25 cellular contexts compared by ENCODE assay signal in genomic region chr7:111262293-111263116, GRCh38.
"Had no signal": no experiment of that assay in that cellular context is flagged by ENCODE, and none has a peak within 500 bp of the region (broad histone marks: within the 10 kb centered on the region; RNA-seq: fewer than 3 reads in every experiment).

No MANE protein-coding gene starts in this region.

- H3K9me3 ChIP-seq: esophagus squamous epithelium, left lung, lower lobe of right lung, right atrium auricular region, tibial nerve had no signal

- H3K9me3 Mint-ChIP-seq: activated CD4-positive, alpha-beta memory T cell treated with anti-CD3 and anti-CD28 coated beads, Interleukin-2, amount 10 ng/mL, durations not matched to agents 7 days and 5 days; activated naive CD4-positive, alpha-beta T cell treated with anti-CD3 and anti-CD28 coated beads, Interleukin-2, amount 50 U/mL, for 24 hours; activated naive CD8-positive, alpha-beta T cell treated with anti-CD3 and anti-CD28 coated beads, Interleukin-2, amount 50 U/mL, for 24 hours; activated T-cell treated with anti-CD3 and anti-CD28 coated beads, Interleukin-2, amount 50 U/mL, for 4 hours; activated T-helper 2 cell treated with anti-CD3 and anti-CD28 coated beads, Interferon-gamma antibody, Interleukin-2, Interleukin-4, amounts not matched to agents 10 μg/mL and 5 μg/mL and 100 μg/mL, durations not matched to agents 14 hours and 24 hours and 36 hours; neural progenitor cell; stimulated activated naive B cell treated with anti-CD40 and anti-IgM and Interleukin-4, amounts not matched to agents 10 μg/mL and 1 μg/mL and 100 μg/mL, for 72 hours had no signal

- H3K4me1 ChIP-seq: esophagus squamous epithelium, neural progenitor cell had no signal

- H3K36me3 ChIP-seq: esophagus squamous epithelium, left lung, lower lobe of right lung, neural progenitor cell, right atrium auricular region, tibial nerve, WERI-Rb-1 had no signal

- H3K36me3 Mint-ChIP-seq: natural killer cell, neural progenitor cell had no signal

- H3K4me2 ChIP-seq: neural progenitor cell had no signal

- H3K27me3 Mint-ChIP-seq: activated CD4-positive, alpha-beta memory T cell treated with anti-CD3 and anti-CD28 coated beads, Interleukin-2, amount 10 ng/mL, durations not matched to agents 7 days and 5 days; activated naive CD4-positive, alpha-beta T cell treated with anti-CD3 and anti-CD28 coated beads, Interleukin-2, amount 50 U/mL, for 24 hours; activated naive CD8-positive, alpha-beta T cell treated with anti-CD3 and anti-CD28 coated beads, Interleukin-2, amount 50 U/mL, for 24 hours; stimulated activated naive B cell treated with anti-CD40 and anti-IgM and Interleukin-4, amounts not matched to agents 10 μg/mL and 1 μg/mL and 100 μg/mL, for 72 hours had no signal

- H3K27ac Mint-ChIP-seq: activated CD4-positive, alpha-beta memory T cell treated with anti-CD3 and anti-CD28 coated beads, Interleukin-2, amount 10 ng/mL, durations not matched to agents 7 days and 5 days; activated naive CD4-positive, alpha-beta T cell treated with anti-CD3 and anti-CD28 coated beads, Interleukin-2, amount 50 U/mL, for 24 hours; activated naive CD8-positive, alpha-beta T cell treated with anti-CD3 and anti-CD28 coated beads, Interleukin-2, amount 50 U/mL, for 24 hours; activated T-helper 2 cell treated with anti-CD3 and anti-CD28 coated beads, Interferon-gamma antibody, Interleukin-2, Interleukin-4, amounts not matched to agents 10 μg/mL and 5 μg/mL and 100 μg/mL, durations not matched to agents 14 hours and 24 hours and 36 hours; natural killer cell; neural progenitor cell; stimulated activated naive B cell treated with anti-CD40 and anti-IgM and Interleukin-4, amounts not matched to agents 10 μg/mL and 1 μg/mL and 100 μg/mL, for 72 hours had no signal

- DNase-seq: activated CD4-positive, alpha-beta memory T cell treated with anti-CD3 and anti-CD28 coated beads, Interleukin-2, amount 10 ng/mL, durations not matched to agents 7 days and 5 days; activated CD4-positive, alpha-beta T cell treated with anti-CD3 and anti-CD28 coated beads for 48 hours; activated CD8-positive, alpha-beta memory T cell treated with anti-CD3 and anti-CD28 coated beads, Interleukin-2, amount 50 U/mL, for 48 hours; activated naive CD8-positive, alpha-beta T cell treated with anti-CD3 and anti-CD28 coated beads, Interleukin-2, amount 50 U/mL, for 24 hours; activated T-cell treated with anti-CD3 and anti-CD28 coated beads, Interleukin-2, amount 50 U/mL, for 4 hours; dermis blood vessel endothelial cell; effector CD8-positive, alpha-beta T cell; esophagus squamous epithelium; left lung; lower lobe of right lung; mesenchymal stem cell; natural killer cell; occipital lobe; stimulated activated CD4-positive, alpha-beta T cell treated with anti-CD3 and anti-CD28 coated beads, Interleukin-15, amount 100 ng/mL, for 24 hours; stimulated activated CD4-positive, alpha-beta T cell treated with anti-CD3 and anti-CD28 coated beads, Interleukin-2, amount 100 ng/mL, for 24 hours; stimulated activated naive B cell treated with anti-CD40 and anti-IgM and Interleukin-4, amounts not matched to agents 10 μg/mL and 1 μg/mL and 100 μg/mL, for 72 hours; T-helper 9 cell; WERI-Rb-1 had no signal

- H3K4me3 ChIP-seq: esophagus squamous epithelium, left lung, lower lobe of right lung, neural progenitor cell, right atrium auricular region, tibial nerve had no signal

- H3K9ac ChIP-seq: neural progenitor cell had no signal

- H3K4me3 Mint-ChIP-seq: activated CD4-positive, alpha-beta memory T cell treated with anti-CD3 and anti-CD28 coated beads, Interleukin-2, amount 10 ng/mL, durations not matched to agents 7 days and 5 days; activated naive CD4-positive, alpha-beta T cell treated with anti-CD3 and anti-CD28 coated beads, Interleukin-2, amount 50 U/mL, for 24 hours; activated naive CD8-positive, alpha-beta T cell treated with anti-CD3 and anti-CD28 coated beads, Interleukin-2, amount 50 U/mL, for 24 hours; activated T-cell treated with anti-CD3 and anti-CD28 coated beads, Interleukin-2, amount 50 U/mL, for 4 hours; natural killer cell; neural progenitor cell; stimulated activated naive B cell treated with anti-CD40 and anti-IgM and Interleukin-4, amounts not matched to agents 10 μg/mL and 1 μg/mL and 100 μg/mL, for 72 hours had no signal

- H3K27me3 ChIP-seq: esophagus squamous epithelium, left lung, neural progenitor cell, right atrium auricular region, tibial nerve had no signal

- H3K27ac ChIP-seq: epithelial cell of prostate, esophagus squamous epithelium, left lung, lower lobe of right lung, neural progenitor cell, right atrium auricular region, tibial nerve, WERI-Rb-1 had no signal

- ATAC-seq: activated CD4-positive, CD25-positive, alpha-beta regulatory T cell treated with anti-CD3 and anti-CD28 coated beads, Interleukin-2, amount 50 U/mL, for 24 hours; activated naive CD8-positive, alpha-beta T cell treated with anti-CD3 and anti-CD28 coated beads, Interleukin-2, amount 50 U/mL, for 24 hours; activated T-cell treated with anti-CD3 and anti-CD28 coated beads, Interleukin-2, amount 50 U/mL, for 4 hours; left lung; lower lobe of right lung; natural killer cell; stimulated activated naive B cell treated with anti-CD40 and anti-IgM and Interleukin-4, amounts not matched to agents 10 μg/mL and 1 μg/mL and 100 μg/mL, for 72 hours had no signal

- H3K4me1 Mint-ChIP-seq: activated CD4-positive, alpha-beta memory T cell treated with anti-CD3 and anti-CD28 coated beads, Interleukin-2, amount 10 ng/mL, durations not matched to agents 7 days and 5 days; activated naive CD4-positive, alpha-beta T cell treated with anti-CD3 and anti-CD28 coated beads, Interleukin-2, amount 50 U/mL, for 24 hours; activated naive CD8-positive, alpha-beta T cell treated with anti-CD3 and anti-CD28 coated beads, Interleukin-2, amount 50 U/mL, for 24 hours; natural killer cell; stimulated activated naive B cell treated with anti-CD40 and anti-IgM and Interleukin-4, amounts not matched to agents 10 μg/mL and 1 μg/mL and 100 μg/mL, for 72 hours had no signal

- H2AFZ ChIP-seq: neural progenitor cell had no signal
